In genomic region chr14:53149656-53150319, GRCh38 we compare ENCODE assay signal across 10 cellular contexts. TPM values are rescaled to one million over a fixed set of nuclear protein-coding genes. Genes with fewer than 3 reads are reported as not detected.
A peak's percentile ranks its signal among the peaks of the same experiment; 100 is the strongest.
DNase-seq lines count a peak whose midpoint lies in the region; TF ChIP-seq lines count a peak whose summit lies in the region.
"Had no signal": no experiment of that assay in that cellular context is flagged by ENCODE, and none has a peak within 500 bp of the region (broad histone marks: within the 10 kb centered on the region; RNA-seq: fewer than 3 reads in every experiment).

No MANE protein-coding gene starts in this region.

- WGBS in adrenal gland, 4 donors = 84 to 93% (median 88%) methylated on average over 4 of the region's 4 CpGs

- peaks cover 33% of the 10 kb centered on the region for H3F3A ChIP-seq in SU-DHL-6 (ENCODE audit: insufficient read depth)

- H3K79me2 ChIP-seq in SU-DHL-6 (ENCODE audit: insufficient read depth, low read length) (peaks cover 80% of the 10 kb centered on the region), fibroblast of lung (ENCODE audit: control insufficient read depth, insufficient read depth, low read length) (peaks cover 39% of the 10 kb centered on the region)

- peak overlapping the region; percentile 75 for H3K4me3 ChIP-seq in BE2C (ENCODE audit: low read depth, low read length)
- peak overlapping the region; percentile 82 for H3K4me3 ChIP-seq in GM12865 (ENCODE audit: low read depth, low read length)
- H3K4me3 ChIP-seq in SU-DHL-6 (ENCODE audit: insufficient read depth, low read length, poor library complexity, severe bottlenecking) = peak overlapping the region; percentile 74
- H3K4me3 ChIP-seq in fibroblast of lung (replicated peaks in 1 of 4; ENCODE audit: control extremely low read depth in 1 of 4, insufficient read depth in 1 of 4, low read depth in 3 of 4, low read length in 4 of 4) = peak overlapping the region in 2 of 4 experiments; percentile 74 to 97
- no peak overlapping the region for H3K4me3 ChIP-seq in effector memory CD4-positive, alpha-beta T cell (ENCODE audit: insufficient read depth, low read depth, low read length, poor library complexity, severe bottlenecking)
- no peak overlapping the region for H3K4me3 ChIP-seq in adrenal gland
- H3K4me3 ChIP-seq: body of pancreas had no signal

- intact Hi-C loops in adrenal gland (cut with DNase I) = no loop called here

- no peaks in the 10 kb centered on the region; the same call in 1 of the 2 replicates for H3K4me1 ChIP-seq in BE2C
- H3K4me1 ChIP-seq in fibroblast of lung (ENCODE audit: control insufficient read depth, extremely low read depth, insufficient read depth, low read length) = peaks cover 5% of the 10 kb centered on the region
- peaks cover 24% of the 10 kb centered on the region for H3K4me1 ChIP-seq in effector memory CD4-positive, alpha-beta T cell (ENCODE audit: control insufficient read depth, insufficient read depth, low read length, poor library complexity, severe bottlenecking)
- H3K4me1 ChIP-seq in adrenal gland (replicated peaks in 1 of 2) = peaks cover 0 to 21% of the 10 kb centered on the region in 2 donors

- H2AFZ ChIP-seq in SU-DHL-6 (ENCODE audit: low read depth, low read length, severe bottlenecking) = no peak overlapping the region
- H2AFZ ChIP-seq in fibroblast of lung (ENCODE audit: low read length) = no peak overlapping the region

- H3K27me3 ChIP-seq in BE2C = no peaks in the 10 kb centered on the region
- H3K27me3 ChIP-seq in SU-DHL-6 (ENCODE audit: low read length) = no peaks in the 10 kb centered on the region
- no peaks in the 10 kb centered on the region for H3K27me3 ChIP-seq in fibroblast of lung (ENCODE audit: control insufficient read depth, insufficient read depth, low read length)
- no peaks in the 10 kb centered on the region for H3K27me3 ChIP-seq in effector memory CD4-positive, alpha-beta T cell (replicated peaks; ENCODE audit: control insufficient read depth, insufficient read depth, low read length, poor library complexity, severe bottlenecking)
- H3K27me3 ChIP-seq in adrenal gland = no peaks in the 10 kb centered on the region
- H3K27me3 ChIP-seq: body of pancreas had no signal

- no peak for TF ChIP-seq POLR2A in adrenal gland (IDR thresholded peaks at IDR 0.05)

- peaks cover 18% of the 10 kb centered on the region; the same call in 1 of the 2 replicates for H4K20me1 ChIP-seq in SU-DHL-6 (ENCODE audit: low read depth, low read length)
- H4K20me1 ChIP-seq in fibroblast of lung (ENCODE audit: control insufficient read depth, extremely low read depth, insufficient read depth, low read length) = no peaks in the 10 kb centered on the region

- DNase-seq in BE2C (no peak), GM12865 (ENCODE audit: low read depth) (peak; percentile 38), fibroblast of lung (ENCODE audit: low read depth in 2 of 2) (no peak), SKM-1 treated with dmso at 0.1 percent for 144 hours (lab: John Stamatoyannopoulos, UW; ENCODE audit: unreplicated experiment) (no peak), adrenal gland (no peak), AG20443 (ENCODE audit: low spot score) (no peak)
- DNase-seq in effector memory CD4-positive, alpha-beta T cell = no peak
- DNase-seq: body of pancreas, COR-L47 had no signal

- peaks cover 5% of the 10 kb centered on the region for H3K36me3 ChIP-seq in BE2C
- H3K36me3 ChIP-seq in SU-DHL-6 (ENCODE audit: low read length) = no peaks in the 10 kb centered on the region; the same call in 1 of the 2 replicates
- H3K36me3 ChIP-seq in fibroblast of lung (ENCODE audit: control insufficient read depth, insufficient read depth, low read length) = no peaks in the 10 kb centered on the region
- H3K36me3 ChIP-seq in effector memory CD4-positive, alpha-beta T cell (ENCODE audit: control insufficient read depth, insufficient read depth, low read length) = no peaks in the 10 kb centered on the region
- H3K36me3 ChIP-seq in adrenal gland (replicated peaks in 1 of 2) = no peaks in the 10 kb centered on the region

- H3K9me3 ChIP-seq in BE2C (no peaks in the 10 kb centered on the region), SU-DHL-6 (ENCODE audit: insufficient read depth, low read length) (no peaks in the 10 kb centered on the region), fibroblast of lung (ENCODE audit: control insufficient read depth, insufficient read depth, low read depth, low read length) (no peaks in the 10 kb centered on the region), adrenal gland (replicated peaks in 1 of 3) (no peaks in the 10 kb centered on the region)
- H3K9me3 ChIP-seq in effector memory CD4-positive, alpha-beta T cell (ENCODE audit: control insufficient read depth, low read length) = no peaks in the 10 kb centered on the region
- H3K9me3 ChIP-seq: body of pancreas had no signal

- TF ChIP-seq CTCF in BE2C (IDR thresholded peaks at IDR 0.05; ENCODE audit: low read depth, low read length) (no peak), GM12865 (IDR thresholded peaks at IDR 0.05; ENCODE audit: insufficient read depth, low read depth, low read length, missing control alignments) (no peak), SU-DHL-6 (IDR thresholded peaks at IDR 0.05; ENCODE audit: insufficient read depth, low read length, poor library complexity, severe bottlenecking) (no peak), fibroblast of lung (conservative IDR thresholded peaks at IDR 0.05 in 1 of 2, IDR thresholded peaks at IDR 0.05 in 1 of 2; ENCODE audit: low read depth in 1 of 2, low read length in 2 of 2) (no peak), adrenal gland (IDR thresholded peaks at IDR 0.05) (no peak)

- H3K4me2 ChIP-seq in SU-DHL-6 (ENCODE audit: low read depth, low read length, poor library complexity, severe bottlenecking) = peak overlapping the region; percentile 92
- H3K4me2 ChIP-seq in fibroblast of lung (ENCODE audit: extremely low read depth, insufficient read depth, low read length) = peak overlapping the region; percentile 59

- H3K9me2 ChIP-seq in SU-DHL-6 (replicated peaks; ENCODE audit: insufficient read depth, low read length) = no peaks in the 10 kb centered on the region

- H3K27ac ChIP-seq in SU-DHL-6 (ENCODE audit: low read depth, low read length) = peak overlapping the region; percentile 85
- no peak overlapping the region for H3K27ac ChIP-seq in fibroblast of lung (ENCODE audit: insufficient read depth, low read length)
- H3K27ac ChIP-seq in effector memory CD4-positive, alpha-beta T cell (ENCODE audit: insufficient read depth, low read length, poor library complexity, severe bottlenecking) = no peak overlapping the region
- H3K27ac ChIP-seq in adrenal gland = no peak overlapping the region
- H3K27ac ChIP-seq: body of pancreas had no signal

- peak overlapping the region; percentile 94 for H3K9ac ChIP-seq in SU-DHL-6 (ENCODE audit: low read length)
- no peak overlapping the region for H3K9ac ChIP-seq in fibroblast of lung (ENCODE audit: insufficient read depth, low read length)

RNA-seq across cellular contexts. Expression of gene DDHD1, which starts 3.3 kb away (rescaled TPM):
- polyA plus RNA-seq in BE2C (2012; ENCODE audit: insufficient read depth, insufficient read length, low read depth) = 10.8 TPM
- total RNA-seq in fibroblast of lung = 19.0 and 30.6 TPM in 2 replicates
- polyA plus RNA-seq in fibroblast of lung = 11.7 and 13.6 TPM in 2 replicates
- polyA plus RNA-seq in fibroblast of lung (2012) = 7.3 and 7.4 TPM in 2 replicates
- 1.4 and 4.5 TPM in 2 replicates for polyA minus RNA-seq in fibroblast of lung (ENCODE audit: low replicate concordance)
- total RNA-seq in adrenal gland = 10 to 100 TPM in 3 of 8 donors, 1 to 10 TPM in 5; 5.2 to 34.9 (median 8.1) TPM
- polyA plus RNA-seq in adrenal gland = 1 to 10 TPM; 4.6 to 8.6 (median 7.0) TPM

Comparison
In these comparisons a context has a peak if more than half of its experiments do, and no peak if none do; other contexts are left out.
1. H3K4me3 ChIP-seq: peak in BE2C (single experiment), GM12865 (single experiment) and SU-DHL-6 (single experiment); none in effector memory CD4-positive, alpha-beta T cell (single experiment) and adrenal gland (0 of 4).